ENCODE assay signal across 1 cellular context in genomic region chr14:69535230-69535848, GRCh38.
TF ChIP-seq lines count a peak whose summit lies in the region.

No MANE protein-coding gene starts in this region.

TF ChIP-seq in neural cell, 6 proteins besides CTCF, POLR2A, EP300 and RAD21:
- TF ChIP-seq SMC3 (conservative IDR thresholded peaks at IDR 0.05; ENCODE audit: poor library complexity): peak; percentile 96
- no peak for TF ChIP-seq REST (IDR thresholded peaks at IDR 0.05; ENCODE audit: borderline replicate concordance)
- no peak for TF ChIP-seq POLR2AphosphoS5 (IDR thresholded peaks at IDR 0.05)
- no peak for TF ChIP-seq EZH2 (IDR thresholded peaks at IDR 0.05; ENCODE audit: borderline replicate concordance, insufficient read depth, low read length, poor library complexity, severe bottlenecking)
- peak; percentile 34 for TF ChIP-seq MXI1 (conservative IDR thresholded peaks at IDR 0.05; ENCODE audit: poor library complexity, severe bottlenecking)
- TF ChIP-seq TAF1 (IDR thresholded peaks at IDR 0.05; ENCODE audit: low read depth): no peak
TF ChIP-seq in neural cell: peak in this region for 2.
